In the genomic region with DNA sequence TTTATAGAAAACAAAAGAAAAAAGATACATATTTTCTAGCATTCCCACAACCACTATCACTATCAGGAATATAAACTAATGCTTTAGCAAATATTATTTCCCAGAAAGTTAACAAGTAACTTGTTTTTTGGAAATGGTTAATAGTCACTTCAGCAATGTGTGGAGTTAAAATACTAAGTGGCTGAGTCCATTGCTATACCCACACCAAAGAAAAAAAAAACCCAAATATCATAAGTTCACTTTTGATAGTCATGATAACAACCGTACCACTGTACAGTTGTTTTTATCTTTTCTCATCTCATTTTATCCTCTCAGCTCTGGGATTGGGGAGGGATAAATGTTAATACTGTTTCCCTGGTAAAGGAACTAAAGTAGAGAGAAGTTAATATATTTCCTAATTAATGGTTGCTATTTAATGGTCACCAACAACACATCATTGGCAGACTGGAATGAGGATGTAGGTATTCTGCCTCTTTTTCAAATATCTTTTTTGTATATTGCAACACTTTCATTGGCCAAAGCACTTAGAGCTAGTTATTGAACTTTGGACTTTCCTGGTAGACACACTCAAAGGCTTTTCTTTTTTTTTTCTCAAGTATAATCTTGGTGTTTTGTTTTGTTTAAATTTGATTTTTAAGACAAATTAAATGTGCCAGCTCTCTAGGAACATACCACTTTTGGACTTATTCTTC, we compare ENCODE assay signal across 18 cellular contexts. TPM values are rescaled to one million over a fixed set of nuclear protein-coding genes. Genes with fewer than 3 reads are reported as not detected.
A peak's percentile ranks its signal among the peaks of the same experiment; 100 is the strongest.
DNase-seq lines count a peak whose midpoint lies in the region; ATAC-seq and TF ChIP-seq lines count a peak whose summit lies in the region.
"Had no signal": no experiment of that assay in that cellular context is flagged by ENCODE, and none has a peak within 500 bp of the region (broad histone marks: within the 10 kb centered on the region; RNA-seq: fewer than 3 reads in every experiment).

No MANE protein-coding gene starts in this region.

- ATAC-seq in GM18511 (IDR thresholded peaks at IDR 0.05; ENCODE audit: unreplicated experiment): peak; percentile 62
- peak; percentile 49 for ATAC-seq in HG02759 (IDR thresholded peaks at IDR 0.05; ENCODE audit: unreplicated experiment)
- ATAC-seq in mucosa of descending colon: peak; percentile 67
- ATAC-seq: activated CD4-positive, alpha-beta T cell treated with anti-CD3 and anti-CD28 coated beads for 36 hours; T-helper 17 cell had no signal

- H3K27ac ChIP-seq in VCaP (peak overlapping the region; percentile 7; the same call in 1 of the 2 replicates), transverse colon (no peak overlapping the region)
- H3K27ac ChIP-seq: cardiac muscle cell had no signal

- H3K4me1 ChIP-seq in mucosa of descending colon (ENCODE audit: low read depth): no peaks in the 10 kb centered on the region
- peaks cover 0 to 11% (median 3%) of the 10 kb centered on the region in 4 donors for H3K4me1 ChIP-seq in transverse colon

- peaks cover 4% of the 10 kb centered on the region for H3K4me1 Mint-ChIP-seq in T-helper 2 cell treated with Interferon-gamma antibody and Interleukin-4, amounts not matched to agents 5 μg/mL and 100 μg/mL, for 36 hours (ENCODE audit: low read depth)
- H3K4me1 Mint-ChIP-seq: activated CD4-positive, alpha-beta T cell treated with anti-CD3 and anti-CD28 coated beads for 36 hours; activated naive CD8-positive, alpha-beta T cell treated with anti-CD3 and anti-CD28 coated beads, Interleukin-2, amount 10 ng/mL, durations not matched to agents 7 days and 5 days; T-helper 17 cell had no signal

- H3K4me3 Mint-ChIP-seq in T-helper 2 cell treated with Interferon-gamma antibody and Interleukin-4, amounts not matched to agents 5 μg/mL and 100 μg/mL, for 36 hours: no peak overlapping the region
- H3K4me3 Mint-ChIP-seq: activated CD4-positive, alpha-beta T cell treated with anti-CD3 and anti-CD28 coated beads for 36 hours; activated naive CD8-positive, alpha-beta T cell treated with anti-CD3 and anti-CD28 coated beads, Interleukin-2, amount 10 ng/mL, durations not matched to agents 7 days and 5 days; T-helper 17 cell had no signal

- H3K36me3 ChIP-seq in mucosa of descending colon (ENCODE audit: low read depth): no peaks in the 10 kb centered on the region
- no peaks in the 10 kb centered on the region for H3K36me3 ChIP-seq in transverse colon
- H3K36me3 ChIP-seq: cardiac muscle cell, MG63 had no signal

- H3K4me3 ChIP-seq in mucosa of descending colon (no peak overlapping the region), transverse colon (no peak overlapping the region)
- H3K4me3 ChIP-seq: cardiac muscle cell, MG63 had no signal

- intact Hi-C loops in mucosa of descending colon (cut with DNase I, micrococcal nuclease): loop anchor here in 1 of 2 donors (5.0 kb wide), 1 partner anchor 207 kb away; no protein-coding TSS in a partner anchor
- intact Hi-C loops in transverse colon (cut with DNase I; ENCODE audit: low total_unique reads): no loop called here

- H3K36me3 Mint-ChIP-seq in T-helper 2 cell treated with Interferon-gamma antibody and Interleukin-4, amounts not matched to agents 5 μg/mL and 100 μg/mL, for 36 hours (ENCODE audit: low read depth): peaks cover 2% of the 10 kb centered on the region

- H3K27ac Mint-ChIP-seq in T-helper 2 cell treated with Interferon-gamma antibody and Interleukin-4, amounts not matched to agents 5 μg/mL and 100 μg/mL, for 36 hours: no peak overlapping the region
- H3K27ac Mint-ChIP-seq: activated CD4-positive, alpha-beta T cell treated with anti-CD3 and anti-CD28 coated beads for 36 hours; activated naive CD8-positive, alpha-beta T cell treated with anti-CD3 and anti-CD28 coated beads, Interleukin-2, amount 10 ng/mL, durations not matched to agents 7 days and 5 days; T-helper 17 cell had no signal

- TF ChIP-seq CTCF in VCaP (conservative IDR thresholded peaks at IDR 0.05): no peak
- TF ChIP-seq CTCF in mucosa of descending colon (IDR thresholded peaks at IDR 0.05): no peak
- no peak for TF ChIP-seq CTCF in transverse colon (IDR thresholded peaks at IDR 0.05)

- H3K27me3 ChIP-seq in transverse colon: peaks cover 4% of the 10 kb centered on the region
- H3K27me3 ChIP-seq: cardiac muscle cell, MG63 had no signal

- H3K9me3 ChIP-seq in mucosa of descending colon (peaks cover 13% of the 10 kb centered on the region), transverse colon (peaks cover 7 to 11% of the 10 kb centered on the region in 2 donors)
- H3K9me3 ChIP-seq: MG63 had no signal

- peaks cover 14% of the 10 kb centered on the region for H3K9me3 Mint-ChIP-seq in T-helper 2 cell treated with Interferon-gamma antibody and Interleukin-4, amounts not matched to agents 5 μg/mL and 100 μg/mL, for 36 hours

- in situ Hi-C loops in transverse colon (cut with MboI; ENCODE audit: low pct_ligation_motif_present in 1 of 4, low pct_unique_long_range_greater_than_20kb in 1 of 4, low sequenced_read_pairs in 3 of 4): loop anchor here in 3 of 4 donors (10.0 kb wide), 1 partner anchor 115 kb away; no protein-coding TSS in a partner anchor

- no peak for TF ChIP-seq EP300 in transverse colon (IDR thresholded peaks at IDR 0.05; ENCODE audit: low read depth)

- no peak for DNase-seq in mucosa of descending colon
- no peak for DNase-seq in T-helper 1 cell
- no peak for DNase-seq in SHP77 treated with DMSO at 0.1 percent for 48 hours (lab: John Stamatoyannopoulos, UW)
- DNase-seq in transverse colon: no peak
- no peak for DNase-seq in T-helper 2 cell treated with Interferon-gamma antibody and Interleukin-4, amounts not matched to agents 5 μg/mL and 100 μg/mL, for 36 hours (ENCODE audit: low spot score)
- DNase-seq: activated CD4-positive, alpha-beta T cell treated with anti-CD3 and anti-CD28 coated beads for 36 hours; activated naive CD8-positive, alpha-beta T cell treated with anti-CD3 and anti-CD28 coated beads, Interleukin-2, amount 10 ng/mL, durations not matched to agents 7 days and 5 days; effector CD4-positive, alpha-beta T cell; MG63; NCI-H2081 treated with DMSO at 0.1 percent for 48 hours; NCI-H69; stimulated activated CD4-positive, alpha-beta T cell treated with anti-CD3 and anti-CD28 coated beads, Interleukin-4, amount 100 ng/mL, for 24 hours; T-helper 17 cell had no signal

- H3K27me3 Mint-ChIP-seq in T-helper 2 cell treated with Interferon-gamma antibody and Interleukin-4, amounts not matched to agents 5 μg/mL and 100 μg/mL, for 36 hours (ENCODE audit: low read depth): peaks cover 17% of the 10 kb centered on the region

- 27 to 37% methylated on average over 1 of the region's 1 CpG for whole genome bisulfite sequencing in transverse colon (ENCODE audit: low coverage in 1 of 2), 2 donors

- TF ChIP-seq POLR2A in transverse colon (IDR thresholded peaks at IDR 0.05): no peak

RNA-seq across cellular contexts. Expression of a gene that starts 18.4 kb away (rescaled TPM):
- total RNA-seq in mucosa of descending colon (10 to 100 TPM in 1 of 3 donors, 1 to 10 TPM in 2; 6.8 to 29.2 (median 7.7) TPM), transverse colon (10 to 100 TPM; 13.7 to 43.8 (median 25.5) TPM)

RNA-seq across cellular contexts. Expression of a gene that starts 35.6 kb away (rescaled TPM):
- total RNA-seq in mucosa of descending colon (under 1 TPM in 2 of 3 donors, not detected in 1; 0.19 to 0.95 TPM), transverse colon (1 to 10 TPM in 2 of 4 donors, under 1 TPM in 1, not detected in 1; 0.41 to 1.5 (median 1.3) TPM)
- total RNA-seq: activated CD4-positive, alpha-beta T cell treated with anti-CD3 and anti-CD28 coated beads for 36 hours; activated naive CD8-positive, alpha-beta T cell treated with anti-CD3 and anti-CD28 coated beads, Interleukin-2, amount 10 ng/mL, durations not matched to agents 7 days and 5 days; RPMI7951; T-helper 17 cell had no signal
